Comparison of ENCODE assay signal across 7 cellular contexts in genomic region chr6:158213925-158214674, GRCh38. TPM values are rescaled to one million over a fixed set of nuclear protein-coding genes. Genes with fewer than 3 reads are reported as not detected.
DNase-seq lines count a peak whose midpoint lies in the region; ATAC-seq, FAIRE-seq and TF ChIP-seq lines count a peak whose summit lies in the region.

No MANE protein-coding gene starts in this region.

- peak; percentile 80 to 91 (median 88) for ATAC-seq in psoas muscle

- WGBS in psoas muscle, 3 donors, result 14 to 20% (median 19%) methylated on average over 7 of the region's 7 CpGs

- no peaks in the 10 kb centered on the region for H3K36me3 Mint-ChIP-seq in activated naive CD4-positive, alpha-beta T cell treated with anti-CD3 and anti-CD28 coated beads for 36 hours (ENCODE audit: low read depth)

- H3K4me1 Mint-ChIP-seq in activated naive CD4-positive, alpha-beta T cell treated with anti-CD3 and anti-CD28 coated beads for 36 hours (ENCODE audit: low read depth), result peaks cover 8% of the 10 kb centered on the region

- no peaks in the 10 kb centered on the region for H3K27me3 ChIP-seq in psoas muscle (ENCODE audit: insufficient read depth in 3 of 3, low read length in 2 of 3)

- H3K4me3 Mint-ChIP-seq in activated naive CD4-positive, alpha-beta T cell treated with anti-CD3 and anti-CD28 coated beads for 36 hours, result no peak overlapping the region

- H3K27ac Mint-ChIP-seq in activated naive CD4-positive, alpha-beta T cell treated with anti-CD3 and anti-CD28 coated beads for 36 hours, result no peak overlapping the region

- intact Hi-C loops in activated naive CD4-positive, alpha-beta T cell treated with anti-CD3 and anti-CD28 coated beads for 36 hours (cut with micrococcal nuclease), result loop anchor here (1.0 to 10.0 kb wide), 6 partner anchors 391 to 921 kb away; partner anchors contain the start of gene EZR
- intact Hi-C loops in head of caudate nucleus (cut with DNase I) (loop anchor here (10.0 kb wide), 1 partner anchor 391 kb away; no protein-coding TSS in a partner anchor), psoas muscle (cut with DNase I) (no loop called here)

- no peak for TF ChIP-seq POLR2A in H54 (IDR thresholded peaks at IDR 0.05; ENCODE audit: low read depth, low read length)

- DNase-seq in GM10266 (ENCODE audit: extremely low spot score) (peak; percentile 73), H54 (ENCODE audit: insufficient read length, low spot score) (no peak), RCC 7860 (ENCODE audit: low spot score) (peak; percentile 71), head of caudate nucleus (peak; percentile 41 to 86 (median 70)), psoas muscle (peak; percentile 46 to 67)
- peak; percentile 68 for DNase-seq in activated naive CD4-positive, alpha-beta T cell treated with anti-CD3 and anti-CD28 coated beads for 36 hours

- no peaks in the 10 kb centered on the region for H3K36me3 ChIP-seq in psoas muscle (ENCODE audit: insufficient read depth in 1 of 2, low read depth in 1 of 2)

- H3K27me3 Mint-ChIP-seq in activated naive CD4-positive, alpha-beta T cell treated with anti-CD3 and anti-CD28 coated beads for 36 hours (ENCODE audit: low read depth), result no peaks in the 10 kb centered on the region

- no peak overlapping the region for H3K27ac ChIP-seq in psoas muscle

- no peaks in the 10 kb centered on the region for H3K9me3 ChIP-seq in psoas muscle

- no peaks in the 10 kb centered on the region for H3K4me1 ChIP-seq in psoas muscle

- peak; percentile 23 for FAIRE-seq in H54 (lab: Jason Lieb, UNC)
- peak; percentile 40 for FAIRE-seq in RCC 7860 (lab: Jason Lieb, UNC)

- no peaks in the 10 kb centered on the region for H3K9me3 Mint-ChIP-seq in activated naive CD4-positive, alpha-beta T cell treated with anti-CD3 and anti-CD28 coated beads for 36 hours

- H3K4me3 ChIP-seq in psoas muscle, result no peak overlapping the region

- CTCF ChIA-PET in activated naive CD4-positive, alpha-beta T cell treated with anti-CD3 and anti-CD28 coated beads for 36 hours (lab: Charles Lee), result interaction anchor here (0.6 to 2.5 kb wide), 34 partner anchors 9 to 758 kb away, joined by 3 to 17 read pairs (median 4); no protein-coding TSS in a partner anchor

- TF ChIP-seq CTCF in GM10266 (IDR thresholded peaks at IDR 0.05; ENCODE audit: control insufficient read depth, insufficient read depth, low read depth, missing control alignments), result peak; percentile 79
- TF ChIP-seq CTCF in LNCAP (IDR thresholded peaks at IDR 0.05), result peak; percentile 60
- TF ChIP-seq CTCF in psoas muscle (IDR thresholded peaks at IDR 0.05), result peak; percentile 70

RNA-seq across cellular contexts. Expression of gene GTF2H5, which starts 46.0 kb away (rescaled TPM):
- 10 to 100 TPM; 28.6 to 29.4 TPM for total RNA-seq in activated naive CD4-positive, alpha-beta T cell treated with anti-CD3 and anti-CD28 coated beads for 36 hours
- 10 to 100 TPM; 22.4 to 36.4 (median 29.0) TPM for total RNA-seq in psoas muscle
- 1 to 10 TPM; 7.1 to 7.7 (median 7.6) TPM for polyA plus RNA-seq in psoas muscle

RNA-seq across cellular contexts. Expression of gene SERAC1, which starts 46.0 kb away (rescaled TPM):
- 1 to 10 TPM; 3.1 to 4.8 TPM for total RNA-seq in activated naive CD4-positive, alpha-beta T cell treated with anti-CD3 and anti-CD28 coated beads for 36 hours
- total RNA-seq in psoas muscle, result 10 to 100 TPM in 1 of 4 donors, 1 to 10 TPM in 3; 6.4 to 11.0 (median 8.1) TPM
- 1 to 10 TPM; 3.9 to 6.5 (median 5.3) TPM for polyA plus RNA-seq in psoas muscle

Comparison
In these comparisons a context has a peak if more than half of its experiments do, and no peak if none do; other contexts are left out.
1. intact Hi-C loops: an anchor here in activated naive CD4-positive, alpha-beta T cell treated with anti-CD3 and anti-CD28 coated beads for 36 hours (1.0 to 10.0 kb wide) and head of caudate nucleus (10.0 kb wide); none called in psoas muscle.